In the genomic region with DNA sequence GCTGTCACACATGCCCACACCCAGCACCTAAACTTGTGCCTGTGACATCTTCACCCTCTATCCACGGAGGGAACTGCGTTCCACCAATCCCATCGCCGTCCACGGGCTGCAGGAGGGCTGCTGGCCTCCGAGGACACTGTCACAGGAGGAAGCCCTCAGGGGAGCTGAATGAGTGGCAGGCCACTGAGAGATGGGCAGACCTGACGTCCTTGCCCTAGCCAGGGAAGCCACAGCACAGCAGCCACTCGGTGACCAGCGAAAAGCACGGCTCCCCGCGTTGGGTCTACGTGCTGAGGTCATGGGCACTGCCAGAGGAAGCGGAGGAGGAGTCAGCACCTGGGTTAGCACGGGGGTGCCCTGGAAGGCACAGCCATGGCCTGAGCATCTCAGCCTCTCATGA, we compare ENCODE assay signal across 18 cellular contexts.
"Had no signal": no experiment of that assay in that cellular context is flagged by ENCODE, and none has a peak within 500 bp of the region (broad histone marks: within the 10 kb centered on the region; RNA-seq: fewer than 3 reads in every experiment).

No MANE protein-coding gene starts in this region.

- H3K27ac ChIP-seq: foreskin keratinocyte, neural progenitor cell, tibial nerve, vagina, VCaP had no signal

- H3K27me3 ChIP-seq: foreskin keratinocyte, neural progenitor cell, tibial nerve, vagina had no signal

- DNase-seq: activated CD8-positive, alpha-beta memory T cell treated with anti-CD3 and anti-CD28 coated beads, Interleukin-2, amount 50 U/mL, for 48 hours; activated naive CD8-positive, alpha-beta T cell treated with anti-CD3 and anti-CD28 coated beads for 36 hours; amygdala; effector CD8-positive, alpha-beta T cell; foreskin keratinocyte; immature natural killer cell; midbrain; stimulated activated naive B cell treated with anti-CD40 and anti-IgM and Interleukin-4, amounts not matched to agents 10 μg/mL and 1 μg/mL and 100 μg/mL, for 72 hours; T-helper 1 cell; T1000 had no signal

- H3K4me1 ChIP-seq: foreskin keratinocyte, neural progenitor cell, tibial nerve, vagina had no signal

- H3K27ac Mint-ChIP-seq: activated naive CD8-positive, alpha-beta T cell treated with anti-CD3 and anti-CD28 coated beads for 36 hours; activated T-helper 1 cell treated with anti-CD3 and anti-CD28 coated beads, Interleukin-12 subunit alpha, Interleukin-12 subunit beta, Interleukin-2, Interleukin-4 antibody, amounts not matched to agents 30 ng/mL and 10 ng/mL and 1 ng/mL, durations not matched to agents 14 hours and 24 hours and 36 hours; immature natural killer cell; stimulated activated naive B cell treated with anti-CD40 and anti-IgM and Interleukin-4, amounts not matched to agents 10 μg/mL and 1 μg/mL and 100 μg/mL, for 72 hours had no signal

- H3K9ac ChIP-seq: neural progenitor cell had no signal

- H3K9me3 Mint-ChIP-seq: activated naive CD8-positive, alpha-beta T cell treated with anti-CD3 and anti-CD28 coated beads for 36 hours; activated T-helper 1 cell treated with anti-CD3 and anti-CD28 coated beads, Interleukin-12 subunit alpha, Interleukin-12 subunit beta, Interleukin-2, Interleukin-4 antibody, amounts not matched to agents 30 ng/mL and 10 ng/mL and 1 ng/mL, durations not matched to agents 14 hours and 24 hours and 36 hours; brain; central memory CD8-positive, alpha-beta T cell; immature natural killer cell; neural progenitor cell; stimulated activated naive B cell treated with anti-CD40 and anti-IgM and Interleukin-4, amounts not matched to agents 10 μg/mL and 1 μg/mL and 100 μg/mL, for 72 hours had no signal

- H3K9me3 ChIP-seq: tibial nerve, vagina had no signal

- H3K36me3 Mint-ChIP-seq: immature natural killer cell; neural progenitor cell; stimulated activated naive B cell treated with anti-CD40 and anti-IgM and Interleukin-4, amounts not matched to agents 10 μg/mL and 1 μg/mL and 100 μg/mL, for 72 hours had no signal

- H3K4me3 ChIP-seq: neural progenitor cell, tibial nerve, vagina had no signal

- H3K4me3 Mint-ChIP-seq: activated naive CD8-positive, alpha-beta T cell treated with anti-CD3 and anti-CD28 coated beads for 36 hours; activated T-helper 1 cell treated with anti-CD3 and anti-CD28 coated beads, Interleukin-12 subunit alpha, Interleukin-12 subunit beta, Interleukin-2, Interleukin-4 antibody, amounts not matched to agents 30 ng/mL and 10 ng/mL and 1 ng/mL, durations not matched to agents 14 hours and 24 hours and 36 hours; brain; central memory CD8-positive, alpha-beta T cell; immature natural killer cell; neural progenitor cell; stimulated activated naive B cell treated with anti-CD40 and anti-IgM and Interleukin-4, amounts not matched to agents 10 μg/mL and 1 μg/mL and 100 μg/mL, for 72 hours had no signal

- H3K4me1 Mint-ChIP-seq: activated naive CD8-positive, alpha-beta T cell treated with anti-CD3 and anti-CD28 coated beads for 36 hours; brain; central memory CD8-positive, alpha-beta T cell; immature natural killer cell; neural progenitor cell had no signal

- H3K4me2 ChIP-seq: neural progenitor cell had no signal

- H3K36me3 ChIP-seq: neural progenitor cell had no signal

- ATAC-seq: foreskin keratinocyte, SK-N-SH treated with all-trans-retinoic acid at 6 μM for 48 hours had no signal

- H3K27me3 Mint-ChIP-seq: activated naive CD8-positive, alpha-beta T cell treated with anti-CD3 and anti-CD28 coated beads for 36 hours; brain; central memory CD8-positive, alpha-beta T cell; stimulated activated naive B cell treated with anti-CD40 and anti-IgM and Interleukin-4, amounts not matched to agents 10 μg/mL and 1 μg/mL and 100 μg/mL, for 72 hours had no signal
